Comparison of ENCODE assay signal across 1 cellular context in the genomic region with DNA sequence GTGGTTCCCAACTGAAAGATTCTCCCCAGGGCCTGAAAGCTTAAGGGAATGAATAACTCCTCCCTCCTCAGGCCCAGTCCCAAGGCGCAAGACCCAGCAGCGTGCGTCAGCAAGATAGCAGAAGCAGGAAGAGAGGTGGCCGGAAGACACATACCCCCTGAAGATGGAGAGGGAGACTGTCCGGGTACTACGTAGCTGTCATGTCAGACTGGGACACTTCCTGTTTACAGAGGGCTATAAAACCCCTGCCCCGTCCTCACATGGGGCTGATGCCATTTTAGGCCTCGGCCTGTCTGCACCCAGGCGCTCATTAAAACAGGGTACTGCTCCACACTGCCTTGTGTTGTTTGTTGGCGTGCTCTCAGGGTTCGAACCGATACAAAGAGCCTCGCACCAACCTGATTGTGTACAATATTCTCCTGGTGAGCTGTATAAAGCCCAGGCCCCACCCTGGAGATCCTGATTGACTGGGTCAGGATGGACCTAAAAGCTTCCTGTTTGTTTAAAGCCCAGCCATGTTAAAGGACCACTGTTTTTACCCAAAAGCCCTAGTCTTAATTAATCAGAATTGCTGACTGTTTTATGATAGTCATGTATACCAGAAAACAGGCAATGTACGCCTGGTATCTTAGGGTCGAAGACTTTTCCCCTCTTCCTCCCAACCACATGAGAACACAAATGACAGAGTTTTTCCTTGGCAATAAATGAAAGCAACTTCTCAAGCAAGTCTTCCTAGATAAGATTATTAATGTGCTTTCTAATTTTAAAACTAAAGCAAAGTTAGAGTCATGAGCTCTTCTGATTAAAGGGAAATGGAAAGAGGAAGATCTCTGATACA.
TF ChIP-seq lines count a peak whose summit lies in the region.

No MANE protein-coding gene starts in this region.

TF ChIP-seq in HEK293, 187 proteins besides CTCF, POLR2A, EP300 and RAD21 (continued from another document):
- no peak for TF ChIP-seq ZFP69B (tag by site-specific recombination; IDR thresholded peaks at IDR 0.05)
TF ChIP-seq in HEK293: peak in this region for 1.
